In genomic region chr21:43924421-43925095, GRCh38 we compare ENCODE assay signal across 20 cellular contexts. TPM values are rescaled to one million over a fixed set of nuclear protein-coding genes. Genes with fewer than 3 reads are reported as not detected.
DNase-seq lines count a peak whose midpoint lies in the region; ATAC-seq and TF ChIP-seq lines count a peak whose summit lies in the region.
"Had no signal": no experiment of that assay in that cellular context is flagged by ENCODE, and none has a peak within 500 bp of the region (broad histone marks: within the 10 kb centered on the region; RNA-seq: fewer than 3 reads in every experiment).

No MANE protein-coding gene starts in this region.

- H3K36me3 Mint-ChIP-seq in nephron progenitor cell (ENCODE audit: low read depth), result no peaks in the 10 kb centered on the region

- intact Hi-C loops in esophagus squamous epithelium (cut with DNase I), result no loop called here

- DNase-seq in ELF-1 (ENCODE audit: low read depth, low spot score), result peak; percentile 40
- no peak for DNase-seq in Peyer's patch
- DNase-seq in esophagus squamous epithelium (lab: John Stamatoyannopoulos, UW), result no peak
- DNase-seq in nephron progenitor cell, result no peak
- no peak for DNase-seq in NCI-H1417 (lab: John Stamatoyannopoulos, UW)
- no peak for DNase-seq in putamen (ENCODE audit: low spot score)
- DNase-seq in omental fat pad (ENCODE audit: low spot score), result no peak
- DNase-seq: activated CD4-positive, alpha-beta T cell treated with anti-CD3 and anti-CD28 coated beads, Interleukin-2, amount 10 ng/mL, durations not matched to agents 24 days and 14 days; activated T-cell treated with anti-CD3 and anti-CD28 coated beads for 4 hours; COR-L47; MG63; NCI-H2029 treated with DMSO at 0.1 percent for 48 hours; NCI-H524 treated with DMSO at 0.1 percent for 48 hours; OCI-M1; ovary; stimulated activated CD4-positive, alpha-beta T cell treated with anti-CD3 and anti-CD28 coated beads, Interleukin-4, amount 100 ng/mL, for 4 hours; stimulated activated CD8-positive, alpha-beta memory T cell treated with anti-CD3 and anti-CD28 coated beads, Interleukin-4, amount 100 ng/mL, for 48 hours; testis had no signal

- H3K4me3 ChIP-seq in Peyer's patch (no peak overlapping the region), esophagus squamous epithelium (no peak overlapping the region)
- H3K4me3 ChIP-seq: MG63, ovary, SK-N-MC, testis had no signal

- peak overlapping the region in 3 of 4 donors; percentile 25 to 71 (median 69) for H3K27ac ChIP-seq in Peyer's patch
- peak overlapping the region in 3 of 4 donors; percentile 16 to 35 (median 33) for H3K27ac ChIP-seq in esophagus squamous epithelium
- H3K27ac ChIP-seq: ovary, SK-N-MC, testis had no signal

- 69 to 92% methylated on average over 12 to 20 of the region's 25 CpGs for WGBS in esophagus squamous epithelium, 2 donors

- peaks cover 0 to 23% (median 0%) of the 10 kb centered on the region in 3 donors for H3K36me3 ChIP-seq in Peyer's patch
- H3K36me3 ChIP-seq in esophagus squamous epithelium, result peaks cover 0 to 35% (median 0%) of the 10 kb centered on the region in 3 donors
- H3K36me3 ChIP-seq: ovary had no signal

- H3K4me1 Mint-ChIP-seq in nephron progenitor cell, result peaks cover 85% of the 10 kb centered on the region

- H3K27me3 ChIP-seq in Peyer's patch (no peaks in the 10 kb centered on the region), esophagus squamous epithelium (no peaks in the 10 kb centered on the region)
- H3K27me3 ChIP-seq: MG63, ovary, testis had no signal

- H3K4me1 ChIP-seq in Peyer's patch (peaks cover 0 to 58% (median 4%) of the 10 kb centered on the region in 4 donors), esophagus squamous epithelium (peaks cover 40 to 87% (median 59%) of the 10 kb centered on the region in 3 donors)
- H3K4me1 ChIP-seq: testis had no signal

- H3K9me3 Mint-ChIP-seq in nephron progenitor cell, result no peaks in the 10 kb centered on the region
- H3K9me3 Mint-ChIP-seq: activated CD4-positive, alpha-beta T cell treated with anti-CD3 and anti-CD28 coated beads, Interleukin-2, amount 10 ng/mL, durations not matched to agents 24 days and 14 days had no signal

- no peak overlapping the region for H3K4me3 Mint-ChIP-seq in nephron progenitor cell
- H3K4me3 Mint-ChIP-seq: activated CD4-positive, alpha-beta T cell treated with anti-CD3 and anti-CD28 coated beads, Interleukin-2, amount 10 ng/mL, durations not matched to agents 24 days and 14 days had no signal

- TF ChIP-seq POLR2A in Peyer's patch (IDR thresholded peaks at IDR 0.05) (no peak), esophagus squamous epithelium (IDR thresholded peaks at IDR 0.05) (no peak)

- H3K27ac Mint-ChIP-seq in nephron progenitor cell, result peak overlapping the region; percentile 61
- H3K27ac Mint-ChIP-seq: activated CD4-positive, alpha-beta T cell treated with anti-CD3 and anti-CD28 coated beads, Interleukin-2, amount 10 ng/mL, durations not matched to agents 24 days and 14 days had no signal

- H3K9me3 ChIP-seq in Peyer's patch (no peaks in the 10 kb centered on the region), esophagus squamous epithelium (no peaks in the 10 kb centered on the region)
- H3K9me3 ChIP-seq: MG63, ovary, testis had no signal

- H3K27me3 Mint-ChIP-seq in nephron progenitor cell (ENCODE audit: low read depth, poor library complexity), result peaks cover 11% of the 10 kb centered on the region
- H3K27me3 Mint-ChIP-seq: activated CD4-positive, alpha-beta T cell treated with anti-CD3 and anti-CD28 coated beads, Interleukin-2, amount 10 ng/mL, durations not matched to agents 24 days and 14 days had no signal

- TF ChIP-seq CTCF in Peyer's patch (IDR thresholded peaks at IDR 0.05), result no peak
- no peak for TF ChIP-seq CTCF in esophagus squamous epithelium (IDR thresholded peaks at IDR 0.05)
- no peak for TF ChIP-seq CTCF in nephron progenitor cell (IDR thresholded peaks at IDR 0.05)
- TF ChIP-seq CTCF in omental fat pad (IDR thresholded peaks at IDR 0.05), result no peak

- ATAC-seq in GM18517 (IDR thresholded peaks at IDR 0.05; ENCODE audit: unreplicated experiment) (no peak), omental fat pad (ENCODE audit: low FRiP score) (no peak)

RNA-seq across cellular contexts. Expression of gene AGPAT3, which starts 59.5 kb away (rescaled TPM):
- total RNA-seq in Peyer's patch (100 to 1,000 TPM in 3 of 4 donors, 10 to 100 TPM in 1; 63.5 to 225 (median 161) TPM), esophagus squamous epithelium (10 to 100 TPM; 31.7 to 35.7 (median 33.0) TPM), omental fat pad (10 to 100 TPM; 29.7 to 47.0 (median 43.3) TPM)
